ENCODE assay signal across 8 cellular contexts in genomic region chr19:46639356-46640061, GRCh38. TPM values are rescaled to one million over a fixed set of nuclear protein-coding genes. Genes with fewer than 3 reads are reported as not detected.
DNase-seq lines count a peak whose midpoint lies in the region; ATAC-seq and TF ChIP-seq lines count a peak whose summit lies in the region.

No MANE protein-coding gene starts in this region.

- H3K4me2 ChIP-seq in HCT116 (ENCODE audit: low read length): peak overlapping the region; percentile 93

- intact Hi-C loops in CD4-positive, alpha-beta T cell (cut with DNase I, micrococcal nuclease): no loop called here
- intact Hi-C loops in HCT116 (cut with micrococcal nuclease) (no loop called here), left cardiac atrium (cut with DNase I) (no loop called here)

- peak overlapping the region; percentile 37 to 64 for H3K4me3 ChIP-seq in HCT116 (replicated peaks in 1 of 2; ENCODE audit: low read depth in 1 of 2, low read length in 2 of 2)
- peak overlapping the region; percentile 57 for H3K4me3 ChIP-seq in WERI-Rb-1 (ENCODE audit: low read depth, low read length)

- no peaks in the 10 kb centered on the region for H3K36me3 Mint-ChIP-seq in CD4-positive, alpha-beta T cell (ENCODE audit: low read depth)

- no peaks in the 10 kb centered on the region for H3K27me3 ChIP-seq in CD4-positive, alpha-beta T cell (ENCODE audit: control insufficient read depth, insufficient read depth, low read length)
- H3K27me3 ChIP-seq in HCT116 (ENCODE audit: insufficient read depth, low read length) (no peaks in the 10 kb centered on the region), WERI-Rb-1 (ENCODE audit: insufficient read depth, low read depth, severe bottlenecking) (no peaks in the 10 kb centered on the region)

- peaks cover 5% of the 10 kb centered on the region for H3K27me3 Mint-ChIP-seq in CD4-positive, alpha-beta T cell

- no peak overlapping the region for H3K9ac ChIP-seq in HCT116 (ENCODE audit: low read length)

- no peaks in the 10 kb centered on the region for H4K20me1 ChIP-seq in HCT116 (ENCODE audit: insufficient read depth)

- peak overlapping the region; percentile 35 for H3K4me3 Mint-ChIP-seq in CD4-positive, alpha-beta T cell

- no peak for DNase-seq in CD4-positive, alpha-beta T cell
- no peak for DNase-seq in HCT116 (ENCODE audit: low read depth, low spot score)
- peak; percentile 35 for DNase-seq in WERI-Rb-1
- peak; percentile 54 for DNase-seq in left cardiac atrium
- peak; percentile 77 for DNase-seq in retina
- DNase-seq in NCI-H1694 (lab: John Stamatoyannopoulos, UW): no peak

- H3K27ac ChIP-seq in CD4-positive, alpha-beta T cell (ENCODE audit: low read depth, low read length): no peak overlapping the region
- H3K27ac ChIP-seq in HCT116 (ENCODE audit: low read depth, low read length) (peak overlapping the region; percentile 62; the same call in 1 of the 2 replicates), WERI-Rb-1 (peak overlapping the region; percentile 88)

- peaks cover 12 to 23% of the 10 kb centered on the region in 2 experiments for H3K4me1 ChIP-seq in HCT116 (ENCODE audit: control insufficient read depth in 1 of 2, insufficient read depth in 2 of 2, low read length in 2 of 2)

- H3K79me2 ChIP-seq in HCT116 (ENCODE audit: insufficient read depth, low read length): no peaks in the 10 kb centered on the region

- H3K9me2 ChIP-seq in HCT116 (ENCODE audit: insufficient read depth): no peaks in the 10 kb centered on the region

- H3K27ac Mint-ChIP-seq in CD4-positive, alpha-beta T cell: no peak overlapping the region

- H3K36me3 ChIP-seq in HCT116 (ENCODE audit: control insufficient read depth in 1 of 2, insufficient read depth in 2 of 2, low read length in 2 of 2) (no peaks in the 10 kb centered on the region), WERI-Rb-1 (no peaks in the 10 kb centered on the region)

- POLR2A ChIA-PET in CD4-positive, alpha-beta T cell (lab: Charles Lee): no interaction called here
- POLR2A ChIA-PET in HCT116 (lab: Charles Lee): no interaction called here

- no peaks in the 10 kb centered on the region for H3K9me3 ChIP-seq in CD4-positive, alpha-beta T cell (ENCODE audit: control insufficient read depth, low read length)
- no peaks in the 10 kb centered on the region for H3K9me3 ChIP-seq in HCT116 (ENCODE audit: control insufficient read depth in 1 of 2, insufficient read depth in 1 of 2, low read depth in 1 of 2, low read length in 2 of 2)
- no peaks in the 10 kb centered on the region for H3K9me3 ChIP-seq in WERI-Rb-1 (ENCODE audit: severe bottlenecking)

- BruUV-seq in HCT116 (replicated peaks; lab: Mats Ljungman, UMichigan): no TSS peak

- peaks cover 5% of the 10 kb centered on the region for H3K4me1 Mint-ChIP-seq in CD4-positive, alpha-beta T cell (ENCODE audit: low read depth)

- ATAC-seq in CD4-positive, alpha-beta T cell (ENCODE audit: poor library complexity): no peak
- no peak for ATAC-seq in HCT116
- peak; percentile 58 to 76 for ATAC-seq in left cardiac atrium
- ATAC-seq in HG02970 (IDR thresholded peaks at IDR 0.05; ENCODE audit: low FRiP score, unreplicated experiment): no peak
- no peak for ATAC-seq in HG03342 (IDR thresholded peaks at IDR 0.05; ENCODE audit: unreplicated experiment)

- no peak for TF ChIP-seq POLR2A in HCT116 (IDR thresholded peaks at IDR 0.05; ENCODE audit: borderline replicate concordance, extremely low read depth, insufficient read depth, insufficient read length)

- RAD21 ChIA-PET in HCT116 (lab: Charles Lee; ENCODE audit: low non-redundant PET in 1 of 2, low total read pairs in 2 of 2, uncharacterized antibody in 2 of 2, unreplicated experiment in 2 of 2): no interaction called here

- CTCF ChIA-PET in CD4-positive, alpha-beta T cell (lab: Charles Lee): no interaction called here
- CTCF ChIA-PET in HCT116 (lab: Charles Lee): interaction anchor here (1.0 kb wide), 1 partner anchor 25 kb away, joined by 3 read pairs; no protein-coding TSS in a partner anchor

- no peak for TF ChIP-seq RAD21 in HCT116 (IDR thresholded peaks at IDR 0.05; ENCODE audit: low read depth)

- peak overlapping the region; percentile 95 for H2AFZ ChIP-seq in HCT116 (ENCODE audit: low read depth, low read length, poor library complexity, severe bottlenecking)

- H3K9me3 Mint-ChIP-seq in CD4-positive, alpha-beta T cell: no peaks in the 10 kb centered on the region

- no peak for TF ChIP-seq CTCF in CD4-positive, alpha-beta T cell (IDR thresholded peaks at IDR 0.05)
- TF ChIP-seq CTCF in HCT116 (IDR thresholded peaks at IDR 0.05 in 2 of 3, conservative IDR thresholded peaks at IDR 0.05 in 1 of 3; ENCODE audit: borderline replicate concordance in 1 of 3, insufficient read depth in 1 of 3, low read depth in 2 of 3, low read length in 2 of 3): no peak
- TF ChIP-seq CTCF in WERI-Rb-1 (IDR thresholded peaks at IDR 0.05; ENCODE audit: low read depth, low read length): no peak

TF ChIP-seq in HCT116, 20 proteins besides CTCF, POLR2A, EP300 and RAD21:
- TF ChIP-seq YY1 (IDR thresholded peaks at IDR 0.05; ENCODE audit: extremely low read depth, insufficient replicate concordance, low read depth, low read length): no peak
- TF ChIP-seq CEBPB (IDR thresholded peaks at IDR 0.05; ENCODE audit: low read depth): no peak
- TF ChIP-seq EGR1 (IDR thresholded peaks at IDR 0.05; ENCODE audit: low read depth): no peak
- no peak for TF ChIP-seq ZNF274 (IDR thresholded peaks at IDR 0.05; ENCODE audit: low read depth, low read length)
- no peak for TF ChIP-seq ELF1 (IDR thresholded peaks at IDR 0.05; ENCODE audit: borderline replicate concordance, low read depth)
- no peak for TF ChIP-seq ZFX (IDR thresholded peaks at IDR 0.05)
- no peak for TF ChIP-seq MAX (IDR thresholded peaks at IDR 0.05)
- TF ChIP-seq POLR2AphosphoS5 (IDR thresholded peaks at IDR 0.05; ENCODE audit: low read depth, low read length): no peak
- TF ChIP-seq TCF7L2 (IDR thresholded peaks at IDR 0.05; ENCODE audit: borderline replicate concordance, extremely low read depth, insufficient read depth, insufficient read length): no peak
- TF ChIP-seq ZBTB33 (IDR thresholded peaks at IDR 0.05; ENCODE audit: extremely low read depth, insufficient replicate concordance, low read length): no peak
- no peak for TF ChIP-seq SRF (IDR thresholded peaks at IDR 0.05; ENCODE audit: low read depth)
- no peak for TF ChIP-seq EZH2 (IDR thresholded peaks at IDR 0.05)
- no peak for TF ChIP-seq SIN3A (IDR thresholded peaks at IDR 0.05; ENCODE audit: low read depth)
- no peak for TF ChIP-seq EZH2phosphoT487 (IDR thresholded peaks at IDR 0.05; ENCODE audit: borderline replicate concordance)
- no peak for TF ChIP-seq FOSL1 (IDR thresholded peaks at IDR 0.05; ENCODE audit: low read depth)
- TF ChIP-seq CBX3 (IDR thresholded peaks at IDR 0.05; ENCODE audit: low read depth): no peak
- no peak for TF ChIP-seq ATF3 (IDR thresholded peaks at IDR 0.05)
- TF ChIP-seq SP1 (IDR thresholded peaks at IDR 0.05; ENCODE audit: low read depth): no peak
- no peak for TF ChIP-seq JUND (IDR thresholded peaks at IDR 0.05)

RNA-seq across cellular contexts. Expression of gene GNG8, which starts 3.5 kb away (rescaled TPM):
- total RNA-seq in CD4-positive, alpha-beta T cell: not detected
- total RNA-seq in HCT116 (2021; ENCODE audit: unreplicated experiment) (not detected), left cardiac atrium (1 to 10 TPM in 1 of 2 donors, not detected in 1; 5.2 TPM)
- polyA plus RNA-seq in HCT116 (2012): not detected in 2 replicates

RNA-seq across cellular contexts. Expression of gene PTGIR, which starts 14.6 kb away (rescaled TPM):
- under 1 TPM; 0.87 to 0.96 TPM for total RNA-seq in CD4-positive, alpha-beta T cell
- total RNA-seq in HCT116 (2021; ENCODE audit: unreplicated experiment) (not detected), left cardiac atrium (10 to 100 TPM in 1 of 2 donors, 1 to 10 TPM in 1; 5.5 to 14.8 TPM)
- 0.03 TPM in 1 of 2 replicates, not detected in the other for polyA plus RNA-seq in HCT116 (2012)

RNA-seq across cellular contexts. Expression of gene DACT3, which starts 21.5 kb away (rescaled TPM):
- total RNA-seq in CD4-positive, alpha-beta T cell: under 1 TPM; 0.11 TPM
- total RNA-seq in HCT116 (2021; ENCODE audit: unreplicated experiment): 2.0 TPM
- polyA plus RNA-seq in HCT116 (2012): 0.64 and 1.3 TPM in 2 replicates
- 10 to 100 TPM; 15.1 to 15.4 TPM for total RNA-seq in left cardiac atrium

RNA-seq across cellular contexts. Expression of gene CALM3, which starts 38.4 kb away (rescaled TPM):
- total RNA-seq in CD4-positive, alpha-beta T cell: 100 to 1,000 TPM; 169 to 173 TPM
- total RNA-seq in HCT116 (2021; ENCODE audit: unreplicated experiment) (335 TPM), left cardiac atrium (100 to 1,000 TPM; 229 to 241 TPM)
- 437 and 457 TPM in 2 replicates for polyA plus RNA-seq in HCT116 (2012)

Comparison
In these comparisons a context has a peak if more than half of its experiments do, and no peak if none do; other contexts are left out.
1. ATAC-seq: peak in left cardiac atrium (2 of 2); none in CD4-positive, alpha-beta T cell (single experiment), HCT116 (single experiment), HG02970 (single experiment) and HG03342 (single experiment).
2. DNase-seq: peak in WERI-Rb-1 (single experiment), left cardiac atrium (single experiment) and retina (single experiment); none in CD4-positive, alpha-beta T cell (0 of 10), HCT116 (single experiment) and NCI-H1694 (single experiment).